ENCODE assay signal across 1 cellular context in genomic region chr12:7112041-7112440, GRCh38.
TF ChIP-seq lines count a peak whose summit lies in the region.

No MANE protein-coding gene starts in this region.

TF ChIP-seq in IMR-90, 13 proteins besides CTCF, POLR2A, EP300 and RAD21:
- TF ChIP-seq NFE2L2 (IDR thresholded peaks at IDR 0.05; ENCODE audit: low read depth, low read length) = no peak
- no peak for TF ChIP-seq BHLHE40 (IDR thresholded peaks at IDR 0.05; ENCODE audit: low read depth, low read length)
- TF ChIP-seq ELK1 (IDR thresholded peaks at IDR 0.05; ENCODE audit: borderline replicate concordance, low read depth, low read length) = no peak
- TF ChIP-seq RFX5 (IDR thresholded peaks at IDR 0.05; ENCODE audit: low read depth, low read length) = no peak
- no peak for TF ChIP-seq MAFK (IDR thresholded peaks at IDR 0.05; ENCODE audit: low read depth, low read length)
- TF ChIP-seq MAZ (IDR thresholded peaks at IDR 0.05; ENCODE audit: borderline replicate concordance, low read depth, low read length) = no peak
- no peak for TF ChIP-seq FOS (IDR thresholded peaks at IDR 0.05; ENCODE audit: low read depth, low read length)
- no peak for TF ChIP-seq RCOR1 (IDR thresholded peaks at IDR 0.05; ENCODE audit: insufficient replicate concordance, low read length)
- TF ChIP-seq MXI1 (IDR thresholded peaks at IDR 0.05; ENCODE audit: borderline replicate concordance, low read depth, low read length) = no peak
- no peak for TF ChIP-seq CHD1 (IDR thresholded peaks at IDR 0.05; ENCODE audit: low read depth, low read length)
- TF ChIP-seq SMC3 (IDR thresholded peaks at IDR 0.05; ENCODE audit: low read depth, low read length) = no peak
- TF ChIP-seq, protein P1, sequence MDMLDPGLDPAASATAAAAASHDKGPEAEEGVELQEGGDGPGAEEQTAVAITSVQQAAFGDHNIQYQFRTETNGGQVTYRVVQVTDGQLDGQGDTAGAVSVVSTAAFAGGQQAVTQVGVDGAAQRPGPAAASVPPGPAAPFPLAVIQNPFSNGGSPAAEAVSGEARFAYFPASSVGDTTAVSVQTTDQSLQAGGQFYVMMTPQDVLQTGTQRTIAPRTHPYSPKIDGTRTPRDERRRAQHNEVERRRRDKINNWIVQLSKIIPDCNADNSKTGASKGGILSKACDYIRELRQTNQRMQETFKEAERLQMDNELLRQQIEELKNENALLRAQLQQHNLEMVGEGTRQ (IDR thresholded peaks at IDR 0.05; ENCODE audit: low read depth, low read length) = no peak
- no peak for TF ChIP-seq CEBPB (IDR thresholded peaks at IDR 0.05; ENCODE audit: low read depth, low read length)
